Comparison of ENCODE assay signal across 8 cellular contexts in genomic region chr18:3441290-3441689, GRCh38. TPM values are rescaled to one million over a fixed set of nuclear protein-coding genes. Genes with fewer than 3 reads are reported as not detected.
DNase-seq lines count a peak whose midpoint lies in the region; ATAC-seq and TF ChIP-seq lines count a peak whose summit lies in the region.

No MANE protein-coding gene starts in this region.

- H3K9me3 Mint-ChIP-seq in activated naive CD4-positive, alpha-beta T cell treated with anti-CD3 and anti-CD28 coated beads for 36 hours = no peaks in the 10 kb centered on the region

- peak; percentile 46 for DNase-seq in activated naive CD4-positive, alpha-beta T cell treated with anti-CD3 and anti-CD28 coated beads for 36 hours
- DNase-seq in activated naive CD4-positive, alpha-beta T cell (lab: John Stamatoyannopoulos, UW) = no peak
- DNase-seq in T-helper 17 cell (no peak), right atrium auricular region (ENCODE audit: low spot score) (no peak), thyroid gland (peak; percentile 55 to 61), amniotic stem cell (lab: John Stamatoyannopoulos, UW) (no peak)
- DNase-seq in activated effector memory CD4-positive, alpha-beta T cell treated with anti-CD3 and anti-CD28 coated beads, Interleukin-2, amount 50 U/mL, for 16 hours = no peak

- peak; percentile 60 for ATAC-seq in T-helper 17 cell
- ATAC-seq in GM18867 (IDR thresholded peaks at IDR 0.05; ENCODE audit: unreplicated experiment) = no peak

- TF ChIP-seq POLR2A in thyroid gland (IDR thresholded peaks at IDR 0.05) = no peak

- H3K36me3 ChIP-seq in right atrium auricular region (no peaks in the 10 kb centered on the region), thyroid gland (no peaks in the 10 kb centered on the region)

- CTCF ChIA-PET in activated naive CD4-positive, alpha-beta T cell treated with anti-CD3 and anti-CD28 coated beads for 36 hours (lab: Charles Lee) = interaction anchor here (0.6 to 2.1 kb wide), 9 partner anchors 11 to 225 kb away, joined by 3 to 15 read pairs (median 3); no protein-coding TSS in a partner anchor

- H3K27ac Mint-ChIP-seq in activated naive CD4-positive, alpha-beta T cell treated with anti-CD3 and anti-CD28 coated beads for 36 hours = no peak overlapping the region
- no peak overlapping the region for H3K27ac Mint-ChIP-seq in T-helper 17 cell

- H3K9me3 ChIP-seq in T-helper 17 cell (ENCODE audit: control insufficient read depth, low read length, poor library complexity, severe bottlenecking) = no peaks in the 10 kb centered on the region
- no peaks in the 10 kb centered on the region for H3K9me3 ChIP-seq in right atrium auricular region
- no peaks in the 10 kb centered on the region for H3K9me3 ChIP-seq in thyroid gland

- TF ChIP-seq CTCF in right atrium auricular region (IDR thresholded peaks at IDR 0.05) (peak; percentile 15 to 61), thyroid gland (IDR thresholded peaks at IDR 0.05) (peak in 5 of 6 experiments; percentile 13 to 68 (median 55))

- no peak overlapping the region for H3K27ac ChIP-seq in right atrium auricular region
- no peak overlapping the region for H3K27ac ChIP-seq in thyroid gland

- H3K4me3 Mint-ChIP-seq in activated naive CD4-positive, alpha-beta T cell treated with anti-CD3 and anti-CD28 coated beads for 36 hours = no peak overlapping the region
- no peak overlapping the region for H3K4me3 Mint-ChIP-seq in T-helper 17 cell

- H3K4me1 ChIP-seq in right atrium auricular region (peaks cover 0 to 5% of the 10 kb centered on the region in 2 donors), thyroid gland (peaks cover 0 to 13% of the 10 kb centered on the region in 2 donors)

- H3K27me3 ChIP-seq in right atrium auricular region = no peaks in the 10 kb centered on the region
- no peaks in the 10 kb centered on the region for H3K27me3 ChIP-seq in thyroid gland

- 16 to 19% methylated on average over 2 of the region's 2 CpGs for WGBS in thyroid gland, 2 donors

- no peaks in the 10 kb centered on the region for H3K27me3 Mint-ChIP-seq in activated naive CD4-positive, alpha-beta T cell treated with anti-CD3 and anti-CD28 coated beads for 36 hours (ENCODE audit: low read depth)
- H3K27me3 Mint-ChIP-seq in T-helper 17 cell = no peaks in the 10 kb centered on the region

- H3K4me3 ChIP-seq in right atrium auricular region (no peak overlapping the region), thyroid gland (replicated peaks in 1 of 3) (no peak overlapping the region)

- no peaks in the 10 kb centered on the region for H3K36me3 Mint-ChIP-seq in activated naive CD4-positive, alpha-beta T cell treated with anti-CD3 and anti-CD28 coated beads for 36 hours (ENCODE audit: low read depth)
- no peaks in the 10 kb centered on the region for H3K36me3 Mint-ChIP-seq in T-helper 17 cell (ENCODE audit: low read depth)

- peaks cover 3% of the 10 kb centered on the region for H3K4me1 Mint-ChIP-seq in activated naive CD4-positive, alpha-beta T cell treated with anti-CD3 and anti-CD28 coated beads for 36 hours (ENCODE audit: low read depth)
- H3K4me1 Mint-ChIP-seq in T-helper 17 cell = no peaks in the 10 kb centered on the region

- intact Hi-C loops in activated naive CD4-positive, alpha-beta T cell treated with anti-CD3 and anti-CD28 coated beads for 36 hours (cut with micrococcal nuclease) = no loop called here
- intact Hi-C loops in thyroid gland (cut with DNase I) = no loop called here

RNA-seq across cellular contexts. Expression of gene TGIF1, which starts 8.7 kb away (rescaled TPM):
- 10 to 100 TPM; 23.7 to 24.1 TPM for total RNA-seq in activated naive CD4-positive, alpha-beta T cell treated with anti-CD3 and anti-CD28 coated beads for 36 hours
- total RNA-seq in T-helper 17 cell (10 to 100 TPM; 56.3 to 71.7 TPM), right atrium auricular region (10 to 100 TPM; 32.1 to 44.8 TPM), thyroid gland (10 to 100 TPM; 46.4 to 62.3 (median 52.3) TPM)

Comparison
In these comparisons a context has a peak if more than half of its experiments do, and no peak if none do; other contexts are left out.
1. DNase-seq: peak in activated naive CD4-positive, alpha-beta T cell treated with anti-CD3 and anti-CD28 coated beads for 36 hours (single experiment) and thyroid gland (2 of 2); none in activated naive CD4-positive, alpha-beta T cell (0 of 4), T-helper 17 cell (0 of 3), right atrium auricular region (single experiment), activated effector memory CD4-positive, alpha-beta T cell treated with anti-CD3 and anti-CD28 coated beads, Interleukin-2, amount 50 U/mL, for 16 hours (single experiment) and amniotic stem cell (single experiment).